In genomic region chr10:113499066-113499465, GRCh38 we compare ENCODE assay signal across 29 cellular contexts. TPM values are rescaled to one million over a fixed set of nuclear protein-coding genes. Genes with fewer than 3 reads are reported as not detected.
A peak's percentile ranks its signal among the peaks of the same experiment; 100 is the strongest.
DNase-seq lines count a peak whose midpoint lies in the region; ATAC-seq and TF ChIP-seq lines count a peak whose summit lies in the region.
"Had no signal": no experiment of that assay in that cellular context is flagged by ENCODE, and none has a peak within 500 bp of the region (broad histone marks: within the 10 kb centered on the region; RNA-seq: fewer than 3 reads in every experiment).

No MANE protein-coding gene starts in this region.

- H3K27me3 ChIP-seq in left lung: no peaks in the 10 kb centered on the region
- no peaks in the 10 kb centered on the region for H3K27me3 ChIP-seq in effector memory CD4-positive, alpha-beta T cell (replicated peaks; ENCODE audit: control insufficient read depth, insufficient read depth, low read length, poor library complexity, severe bottlenecking)
- H3K27me3 ChIP-seq: colonic mucosa, Peyer's patch, tibial artery had no signal

- in situ Hi-C loops in KBM-7 (cut with MboI; ENCODE audit: low pct_unique_long_range_greater_than_20kb, low sequenced_read_pairs): no loop called here

- no peaks in the 10 kb centered on the region for H3K9me3 ChIP-seq in left lung
- no peaks in the 10 kb centered on the region for H3K9me3 ChIP-seq in effector memory CD4-positive, alpha-beta T cell (ENCODE audit: control insufficient read depth, low read length)
- H3K9me3 ChIP-seq: colonic mucosa, Peyer's patch, tibial artery had no signal

- H3K4me3 ChIP-seq in left lung: no peak overlapping the region
- H3K4me3 ChIP-seq in effector memory CD4-positive, alpha-beta T cell (ENCODE audit: insufficient read depth, low read depth, low read length, poor library complexity, severe bottlenecking): no peak overlapping the region
- H3K4me3 ChIP-seq: colonic mucosa, Peyer's patch, tibial artery had no signal

- H3K27ac ChIP-seq in left lung: peak overlapping the region in 1 of 2 donors; percentile 5
- no peak overlapping the region for H3K27ac ChIP-seq in effector memory CD4-positive, alpha-beta T cell (ENCODE audit: insufficient read depth, low read length, poor library complexity, severe bottlenecking)
- H3K27ac ChIP-seq: colonic mucosa, KMS-11, Peyer's patch, tibial artery had no signal

- H3K4me1 ChIP-seq in left lung: peaks cover 7 to 20% of the 10 kb centered on the region in 2 donors
- no peaks in the 10 kb centered on the region for H3K4me1 ChIP-seq in effector memory CD4-positive, alpha-beta T cell (ENCODE audit: control insufficient read depth, insufficient read depth, low read length, poor library complexity, severe bottlenecking)
- H3K4me1 ChIP-seq: colonic mucosa had no signal

- DNase-seq in DMS79 (lab: John Stamatoyannopoulos, UW) (peak; percentile 23), KBM-7 (peak; percentile 8), SKM-1 treated with dmso at 0.1 percent for 144 hours (lab: John Stamatoyannopoulos, UW; ENCODE audit: unreplicated experiment) (peak; percentile 61), left lung (peak in 1 of 2 donors; percentile 63), NAMALWA (ENCODE audit: low spot score) (no peak)
- DNase-seq in effector memory CD4-positive, alpha-beta T cell: no peak
- DNase-seq: AML-193; colonic mucosa; hypothalamus; kidney; mesendoderm; natural killer cell; NCI-H1417; NCI-H2171 treated with DMSO at 0.1 percent for 48 hours; NCI-H82; Peyer's patch; posterior cingulate gyrus; stimulated activated CD4-positive, alpha-beta T cell treated with anti-CD3 and anti-CD28 coated beads, Interleukin-2, amount 100 ng/mL, for 24 hours; stimulated activated naive CD4-positive, alpha-beta T cell treated with Interleukin-2 at 50 U/mL for 16 hours; T1000; tibial artery had no signal

- H3K36me3 ChIP-seq in left lung: no peaks in the 10 kb centered on the region
- H3K36me3 ChIP-seq in effector memory CD4-positive, alpha-beta T cell (ENCODE audit: control insufficient read depth, insufficient read depth, low read length): no peaks in the 10 kb centered on the region
- H3K36me3 ChIP-seq: colonic mucosa, Peyer's patch, tibial artery had no signal

- no peak for TF ChIP-seq CTCF in left lung (IDR thresholded peaks at IDR 0.05)

- ATAC-seq in left lung (peak; percentile 84), GM21529 (IDR thresholded peaks at IDR 0.05; ENCODE audit: unreplicated experiment) (no peak)
- no peak for ATAC-seq in activated CD4-positive, CD25-positive, alpha-beta regulatory T cell treated with anti-CD3 and anti-CD28 coated beads, Interleukin-2, amount 50 U/mL, for 24 hours
- ATAC-seq: activated naive CD4-positive, alpha-beta T cell treated with anti-CD3 and anti-CD28 coated beads, Interleukin-2, amount 50 U/mL, for 72 hours; HCT116; natural killer cell had no signal

- intact Hi-C loops in left lung (cut with DNase I): no loop called here

RNA-seq across cellular contexts. Expression of gene HABP2, which starts 53.8 kb away (rescaled TPM):
- 1 to 10 TPM in 1 of 2 donors, under 1 TPM in 1; 0.24 to 1.3 TPM for total RNA-seq in left lung
- total RNA-seq: activated naive CD4-positive, alpha-beta T cell treated with anti-CD3 and anti-CD28 coated beads, Interleukin-2, amount 50 U/mL, for 72 hours; activated T-helper 1 cell treated with anti-CD3 and anti-CD28 coated beads, Interleukin-12 subunit alpha, Interleukin-12 subunit beta, Interleukin-2, Interleukin-4 antibody, amounts not matched to agents 30 ng/mL and 10 ng/mL and 1 ng/mL, durations not matched to agents 14 hours and 24 hours and 36 hours; G401; natural killer cell; SK-MEL-5 had no signal

Comparison
In these comparisons a context has a peak if more than half of its experiments do, and no peak if none do; other contexts are left out.
1. DNase-seq: peak in DMS79 (single experiment), KBM-7 (single experiment) and SKM-1 treated with dmso at 0.1 percent for 144 hours (single experiment); none in effector memory CD4-positive, alpha-beta T cell (0 of 3) and NAMALWA (single experiment).